1 cellular context compared by ENCODE assay signal in the genomic region with DNA sequence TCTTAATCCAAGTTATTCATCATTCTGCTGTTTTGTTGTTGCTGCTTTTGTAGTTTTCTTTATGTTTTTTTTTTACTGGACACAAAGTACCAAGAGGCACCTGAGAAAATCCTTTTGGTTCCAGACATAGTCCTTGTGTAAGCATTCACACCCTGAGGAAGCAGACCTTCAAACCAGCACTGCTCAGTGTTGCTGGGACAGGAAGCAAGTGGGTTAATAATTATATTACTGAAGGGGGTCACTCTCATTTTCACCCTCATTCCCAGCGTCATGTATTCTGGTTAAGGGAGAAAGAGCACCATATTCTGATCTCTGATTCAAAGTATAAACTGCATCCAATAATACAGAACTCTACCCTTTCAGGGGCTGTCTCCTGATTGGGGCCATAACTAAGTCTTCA.
TF ChIP-seq lines count a peak whose summit lies in the region.

No MANE protein-coding gene starts in this region.

TF ChIP-seq in GM12878, 131 proteins besides CTCF, POLR2A, EP300 and RAD21 (continued from another document):
- TF ChIP-seq NBN (IDR thresholded peaks at IDR 0.05) (no peak), YBX1 (IDR thresholded peaks at IDR 0.05) (no peak), IKZF1 (conservative IDR thresholded peaks at IDR 0.05) (no peak), CREM (IDR thresholded peaks at IDR 0.05; ENCODE audit: low read depth) (no peak)
- TF ChIP-seq, protein P1, sequence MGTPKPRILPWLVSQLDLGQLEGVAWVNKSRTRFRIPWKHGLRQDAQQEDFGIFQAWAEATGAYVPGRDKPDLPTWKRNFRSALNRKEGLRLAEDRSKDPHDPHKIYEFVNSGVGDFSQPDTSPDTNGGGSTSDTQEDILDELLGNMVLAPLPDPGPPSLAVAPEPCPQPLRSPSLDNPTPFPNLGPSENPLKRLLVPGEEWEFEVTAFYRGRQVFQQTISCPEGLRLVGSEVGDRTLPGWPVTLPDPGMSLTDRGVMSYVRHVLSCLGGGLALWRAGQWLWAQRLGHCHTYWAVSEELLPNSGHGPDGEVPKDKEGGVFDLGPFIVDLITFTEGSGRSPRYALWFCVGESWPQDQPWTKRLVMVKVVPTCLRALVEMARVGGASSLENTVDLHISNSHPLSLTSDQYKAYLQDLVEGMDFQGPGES (IDR thresholded peaks at IDR 0.05): no peak
